7 cellular contexts compared by ENCODE assay signal in genomic region chr17:46590157-46591146, GRCh38. TPM values are rescaled to one million over a fixed set of nuclear protein-coding genes. Genes with fewer than 3 reads are reported as not detected.
DNase-seq lines count a peak whose midpoint lies in the region; ATAC-seq, FAIRE-seq and TF ChIP-seq lines count a peak whose summit lies in the region.
"Not testable (repeated sequence)": the region's sequence is repeated elsewhere in the genome, so short reads cannot be mapped to it uniquely, and the experiment has no call there.

Gene NSF (plus strand): TSS chr17:46590669. CDS start chr17:46590776, 107 bp downstream.

- no CpG with 5 or more reads among the region's 95 CpGs for WGBS in prostate gland

- POLR2A ChIA-PET in activated B cell treated with CpG ODN at 0.5 μM for 24 hours (lab: Charles Lee): not testable (repeated sequence)

- H3K4me3 ChIP-seq in kidney (ENCODE audit: low read length in 2 of 2); prostate gland: not testable (repeated sequence)

- peak; percentile 81 for ATAC-seq in GM19025 (IDR thresholded peaks at IDR 0.05; ENCODE audit: low read depth, unreplicated experiment)
- peak; percentile 75 for ATAC-seq in HG03439 (IDR thresholded peaks at IDR 0.05; ENCODE audit: unreplicated experiment)
- ATAC-seq in activated B cell treated with CpG ODN at 0.5 μM for 24 hours (ENCODE audit: low read depth): peak; percentile 80

- CTCF ChIA-PET in activated B cell treated with CpG ODN at 0.5 μM for 24 hours (lab: Charles Lee): not testable (repeated sequence)

- H3K27me3 ChIP-seq in prostate gland (replicated peaks; ENCODE audit: insufficient read depth): not testable (repeated sequence)

- H3K36me3 ChIP-seq in kidney (ENCODE audit: control insufficient read depth in 1 of 2, insufficient read depth in 2 of 2, low read length in 2 of 2); prostate gland: not testable (repeated sequence)

- H3K4me1 ChIP-seq in kidney (ENCODE audit: control insufficient read depth in 1 of 2, insufficient read depth in 1 of 2, low read depth in 1 of 2, low read length in 2 of 2); prostate gland (replicated peaks): not testable (repeated sequence)

- H3K9ac ChIP-seq in kidney (ENCODE audit: low read length in 2 of 2): not testable (repeated sequence)

- not testable (repeated sequence) for FAIRE-seq in kidney (lab: Jason Lieb, UNC)

- H3K4me1 Mint-ChIP-seq in HFFc6 (ENCODE audit: low read depth); activated B cell treated with CpG ODN at 0.5 μM for 24 hours: not testable (repeated sequence)

- H3K4me3 Mint-ChIP-seq in HFFc6, activated B cell treated with CpG ODN at 0.5 μM for 24 hours: not testable (repeated sequence)

- not testable (repeated sequence) for H3K9me3 ChIP-seq in kidney (ENCODE audit: control insufficient read depth in 1 of 2, low read length in 2 of 2); prostate gland

- TF ChIP-seq CTCF in HFFc6 (IDR thresholded peaks at IDR 0.05); activated B cell treated with CpG ODN at 0.5 μM for 24 hours (IDR thresholded peaks at IDR 0.05); kidney (IDR thresholded peaks at IDR 0.05; ENCODE audit: borderline replicate concordance, extremely low read depth, insufficient read depth); prostate gland (IDR thresholded peaks at IDR 0.05): not testable (repeated sequence)

- not testable (repeated sequence) for TF ChIP-seq POLR2A in prostate gland (IDR thresholded peaks at IDR 0.05)

- DNase-seq in HFFc6; activated B cell treated with CpG ODN at 0.5 μM for 24 hours; dermis blood vessel endothelial cell; kidney; prostate gland (ENCODE audit: low spot score): not testable (repeated sequence)

- not testable (repeated sequence) for H3K36me3 Mint-ChIP-seq in HFFc6 (ENCODE audit: low read depth); activated B cell treated with CpG ODN at 0.5 μM for 24 hours (ENCODE audit: low read depth)

- not testable (repeated sequence) for H3K27ac ChIP-seq in kidney (ENCODE audit: low read depth in 2 of 2, low read length in 2 of 2); prostate gland

- not testable (repeated sequence) for H3K27me3 Mint-ChIP-seq in HFFc6 (ENCODE audit: insufficient read depth); activated B cell treated with CpG ODN at 0.5 μM for 24 hours

- not testable (repeated sequence) for H3K27ac Mint-ChIP-seq in HFFc6, activated B cell treated with CpG ODN at 0.5 μM for 24 hours

- H3K9me3 Mint-ChIP-seq in HFFc6, activated B cell treated with CpG ODN at 0.5 μM for 24 hours: not testable (repeated sequence)

- intact Hi-C loops in activated B cell treated with CpG ODN at 0.5 μM for 24 hours (cut with micrococcal nuclease); kidney (cut with DNase I); prostate gland (cut with DNase I): not testable (repeated sequence)

RNA-seq across cellular contexts. Expression of gene NSF, which starts in this region (rescaled TPM):
- total RNA-seq in HFFc6 (2021; fragmentation: NEBNext Ultra II Directional; extraction: Animal tissue kit (Norgen Biotek cat#: 25700)): 100 to 1,000 TPM in 5 of 6 experiments, 10 to 100 TPM in 1; 87.7 to 118 (median 113) TPM
- 107 and 117 TPM in 2 replicates for total RNA-seq in activated B cell treated with CpG ODN at 0.5 μM for 24 hours
- total RNA-seq in dermis blood vessel endothelial cell: 40.2 and 55.7 TPM in 2 replicates
- 52.4 TPM for total RNA-seq in kidney
- 14.2 TPM for polyA plus RNA-seq in kidney (ENCODE audit: insufficient read depth, low read depth, low replicate concordance)
- total RNA-seq in prostate gland: 10 to 100 TPM; 24.7 to 48.1 TPM
